ENCODE assay signal across 14 cellular contexts in genomic region chr17:81065500-81065899, GRCh38. TPM values are rescaled to one million over a fixed set of nuclear protein-coding genes. Genes with fewer than 3 reads are reported as not detected.
A peak's percentile ranks its signal among the peaks of the same experiment; 100 is the strongest.
DNase-seq lines count a peak whose midpoint lies in the region; ATAC-seq and TF ChIP-seq lines count a peak whose summit lies in the region.
"Had no signal": no experiment of that assay in that cellular context is flagged by ENCODE, and none has a peak within 500 bp of the region (broad histone marks: within the 10 kb centered on the region; RNA-seq: fewer than 3 reads in every experiment).

No MANE protein-coding gene starts in this region.

- ATAC-seq in left lung (peak; percentile 17), HG03354 (IDR thresholded peaks at IDR 0.05; ENCODE audit: poor library complexity, severe bottlenecking, unreplicated experiment) (no peak)
- ATAC-seq: activated CD8-positive, alpha-beta T cell treated with anti-CD3 and anti-CD28 coated beads, Interleukin-2, amount 10 ng/mL, durations not matched to agents 7 days and 5 days; CD8-positive, alpha-beta T cell; SK-N-SH treated with all-trans-retinoic acid at 6 μM for 48 hours had no signal

- H3F3A ChIP-seq in GM23248 (ENCODE audit: insufficient read depth), result peaks cover 8% of the 10 kb centered on the region; the same call in 1 of the 2 replicates

- H3K9ac ChIP-seq in GM23248, result no peak overlapping the region

- H3K9me3 ChIP-seq in GM23248 (ENCODE audit: low read depth) (no peaks in the 10 kb centered on the region), breast epithelium (no peaks in the 10 kb centered on the region), left lung (no peaks in the 10 kb centered on the region), adrenal gland (replicated peaks in 1 of 3) (no peaks in the 10 kb centered on the region)

- H4K20me1 ChIP-seq in GM23248 (ENCODE audit: insufficient read depth), result no peaks in the 10 kb centered on the region

- TF ChIP-seq POLR2A in breast epithelium (IDR thresholded peaks at IDR 0.05) (no peak), adrenal gland (IDR thresholded peaks at IDR 0.05) (no peak)

- 77 to 86% methylated on average over 10 of the region's 10 CpGs for WGBS in GM23248 (ENCODE audit: low coverage in 1 of 2, low lambda C conversion rate in 2 of 2, missing lambda C conversion rate in 2 of 2), 2 experiments
- 85 to 95% (median 89%) methylated on average over 4 to 10 of the region's 10 CpGs for WGBS in adrenal gland, 4 donors

- H3K36me3 ChIP-seq in GM23248 (ENCODE audit: low read depth) (no peaks in the 10 kb centered on the region), breast epithelium (no peaks in the 10 kb centered on the region), left lung (peaks cover 0 to 14% of the 10 kb centered on the region in 2 donors), adrenal gland (replicated peaks in 1 of 2) (peaks cover 0 to 3% of the 10 kb centered on the region in 2 donors)

- H3K27ac ChIP-seq in GM23248, result peak overlapping the region; percentile 74; the same call in 1 of the 2 replicates
- peak overlapping the region; percentile 64 to 71 for H3K27ac ChIP-seq in breast epithelium
- H3K27ac ChIP-seq in left lung, result peak overlapping the region; percentile 10 to 45
- no peak overlapping the region for H3K27ac ChIP-seq in adrenal gland

- no peak overlapping the region for H3K4me2 ChIP-seq in GM23248 (ENCODE audit: unreplicated experiment)

- H3K4me3 ChIP-seq in GM23248 (no peak overlapping the region), breast epithelium (no peak overlapping the region), left lung (no peak overlapping the region), skeletal muscle cell (ENCODE audit: low read depth, low read length) (no peak overlapping the region), adrenal gland (no peak overlapping the region)

- H3K9me2 ChIP-seq in GM23248 (ENCODE audit: insufficient read depth), result no peaks in the 10 kb centered on the region

- H3K27me3 ChIP-seq in GM23248 (replicated peaks; ENCODE audit: insufficient read depth), result no peaks in the 10 kb centered on the region
- no peaks in the 10 kb centered on the region for H3K27me3 ChIP-seq in breast epithelium
- no peaks in the 10 kb centered on the region for H3K27me3 ChIP-seq in left lung
- no peaks in the 10 kb centered on the region for H3K27me3 ChIP-seq in adrenal gland

- TF ChIP-seq CTCF in breast epithelium (IDR thresholded peaks at IDR 0.05) (no peak), left lung (IDR thresholded peaks at IDR 0.05) (no peak), adrenal gland (IDR thresholded peaks at IDR 0.05) (no peak)

- H3K79me2 ChIP-seq in GM23248 (ENCODE audit: insufficient read depth), result peaks cover 5% of the 10 kb centered on the region; the same call in 1 of the 2 replicates

- H3K4me1 ChIP-seq in GM23248 (ENCODE audit: insufficient read depth) (peaks cover 17% of the 10 kb centered on the region), breast epithelium (peaks cover 15 to 26% of the 10 kb centered on the region in 2 donors), left lung (peaks cover 21 to 37% of the 10 kb centered on the region in 2 donors), adrenal gland (replicated peaks in 1 of 2) (no peaks in the 10 kb centered on the region)

- H2AFZ ChIP-seq in GM23248, result no peak overlapping the region

- in situ Hi-C loops in GM23248 (cut with MboI), result no loop called here

- DNase-seq in GM23248 (no peak), breast epithelium (ENCODE audit: low spot score in 2 of 2) (no peak), left lung (no peak), skeletal muscle cell (ENCODE audit: low read depth) (peak; percentile 39), cerebellar nuclear complex (lab: John Stamatoyannopoulos, UW) (no peak), RPMI8226 (no peak), adrenal gland (no peak)
- DNase-seq: activated CD8-positive, alpha-beta T cell treated with anti-CD3 and anti-CD28 coated beads, Interleukin-2, amount 10 ng/mL, durations not matched to agents 7 days and 5 days; CD8-positive, alpha-beta T cell; EL; KG1; NCI-H2227 treated with DMSO at 0.1 percent for 48 hours had no signal

- intact Hi-C loops in breast epithelium (cut with DNase I; ENCODE audit: low total_unique reads), result no loop called here
- intact Hi-C loops in left lung (cut with DNase I), result no loop called here
- intact Hi-C loops in adrenal gland (cut with DNase I), result no loop called here

RNA-seq across cellular contexts. Expression of gene BAIAP2, which starts 30.5 kb away (rescaled TPM):
- total RNA-seq in GM23248 (2014; rRNA removed; shearing (Covaris generic)), result 30.6 and 31.7 TPM in 2 replicates
- 28.2 and 31.5 TPM in 2 replicates for polyA plus RNA-seq in GM23248 (2016; fragmentation: Nextera tagmentation; extraction: Ambion mirVana)
- 10 to 100 TPM; 21.0 to 47.0 (median 37.6) TPM for total RNA-seq in breast epithelium
- total RNA-seq in left lung, result 100 to 1,000 TPM in 1 of 2 donors, 10 to 100 TPM in 1; 76.3 to 135 TPM
- 10 to 100 TPM in 7 of 8 donors, 1 to 10 TPM in 1; 7.8 to 19.9 (median 15.3) TPM for total RNA-seq in adrenal gland
- polyA plus RNA-seq in adrenal gland, result 10 to 100 TPM in 2 of 3 donors, 1 to 10 TPM in 1; 8.7 to 33.4 (median 12.1) TPM

Comparison
In these comparisons a context has a peak if more than half of its experiments do, and no peak if none do; other contexts are left out.
1. H3K27ac ChIP-seq: peak in GM23248 (single experiment), breast epithelium (2 of 2) and left lung (2 of 2); none in adrenal gland (0 of 5).